In the genomic region with DNA sequence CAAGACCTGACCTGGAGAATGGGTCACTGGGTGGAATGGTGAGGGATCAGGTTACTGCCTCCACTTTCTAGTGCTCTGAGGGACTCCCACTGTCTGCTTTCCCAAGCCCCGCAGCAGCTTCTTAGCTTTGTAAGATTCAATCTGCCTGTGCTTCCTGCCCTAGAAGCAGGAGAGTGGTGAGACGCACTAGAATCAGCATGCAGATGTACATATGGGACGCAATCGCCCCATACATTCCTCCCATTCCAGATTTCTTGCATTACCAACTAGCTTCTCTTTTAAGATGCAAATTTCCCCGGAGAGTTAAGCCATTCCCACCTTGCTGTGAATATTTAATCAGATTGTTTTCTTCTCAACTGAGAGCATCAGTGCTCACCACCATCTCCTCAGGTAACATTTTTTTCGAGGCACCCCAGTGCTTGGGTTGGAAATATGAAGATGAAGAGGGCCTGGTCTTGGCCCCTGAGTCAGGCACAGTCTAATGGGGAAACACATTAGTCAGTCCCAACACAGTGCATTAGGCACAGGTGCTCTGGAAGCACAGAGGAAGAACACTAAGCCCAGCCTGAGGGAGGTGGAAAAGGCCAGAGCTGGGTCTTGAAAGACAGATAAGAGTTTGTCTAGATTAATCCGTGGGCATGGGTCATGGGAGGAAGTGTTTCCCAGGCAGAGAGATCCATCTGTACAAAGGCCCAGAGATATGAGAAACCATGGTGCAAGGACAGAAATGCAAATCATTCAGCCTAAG, we compare ENCODE assay signal across 1 cellular context.
TF ChIP-seq lines count a peak whose summit lies in the region.

No MANE protein-coding gene starts in this region.

TF ChIP-seq in HepG2, 621 proteins besides CTCF, POLR2A, EP300 and RAD21 (continued from another document):
- no peak for TF ChIP-seq MAX (IDR thresholded peaks at IDR 0.05)
- TF ChIP-seq, protein P1, sequence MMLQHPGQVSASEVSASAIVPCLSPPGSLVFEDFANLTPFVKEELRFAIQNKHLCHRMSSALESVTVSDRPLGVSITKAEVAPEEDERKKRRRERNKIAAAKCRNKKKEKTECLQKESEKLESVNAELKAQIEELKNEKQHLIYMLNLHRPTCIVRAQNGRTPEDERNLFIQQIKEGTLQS (CRISPR knock-in tag; IDR thresholded peaks at IDR 0.05), result no peak
- TF ChIP-seq ZNF775 (CRISPR knock-in tag; IDR thresholded peaks at IDR 0.05; ENCODE audit: borderline replicate concordance), result no peak
- TF ChIP-seq ZNF747 (CRISPR knock-in tag; IDR thresholded peaks at IDR 0.05; ENCODE audit: borderline replicate concordance), result no peak
- no peak for TF ChIP-seq ZNF44 (CRISPR knock-in tag; IDR thresholded peaks at IDR 0.05)
- TF ChIP-seq LCORL (IDR thresholded peaks at IDR 0.05), result no peak
- no peak for TF ChIP-seq LCORL (CRISPR knock-in tag; IDR thresholded peaks at IDR 0.05)
- TF ChIP-seq, protein P2, sequence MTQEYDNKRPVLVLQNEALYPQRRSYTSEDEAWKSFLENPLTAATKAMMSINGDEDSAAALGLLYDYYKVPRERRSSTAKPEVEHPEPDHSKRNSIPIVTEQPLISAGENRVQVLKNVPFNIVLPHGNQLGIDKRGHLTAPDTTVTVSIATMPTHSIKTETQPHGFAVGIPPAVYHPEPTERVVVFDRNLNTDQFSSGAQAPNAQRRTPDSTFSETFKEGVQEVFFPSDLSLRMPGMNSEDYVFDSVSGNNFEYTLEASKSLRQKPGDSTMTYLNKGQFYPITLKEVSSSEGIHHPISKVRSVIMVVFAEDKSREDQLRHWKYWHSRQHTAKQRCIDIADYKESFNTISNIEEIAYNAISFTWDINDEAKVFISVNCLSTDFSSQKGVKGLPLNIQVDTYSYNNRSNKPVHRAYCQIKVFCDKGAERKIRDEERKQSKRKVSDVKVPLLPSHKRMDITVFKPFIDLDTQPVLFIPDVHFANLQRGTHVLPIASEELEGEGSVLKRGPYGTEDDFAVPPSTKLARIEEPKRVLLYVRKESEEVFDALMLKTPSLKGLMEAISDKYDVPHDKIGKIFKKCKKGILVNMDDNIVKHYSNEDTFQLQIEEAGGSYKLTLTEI (CRISPR knock-in tag; conservative IDR thresholded peaks at IDR 0.05), result no peak
